Comparison of ENCODE assay signal across 17 cellular contexts in genomic region chr2:55502590-55503141, GRCh38. TPM values are rescaled to one million over a fixed set of nuclear protein-coding genes. Genes with fewer than 3 reads are reported as not detected.
DNase-seq lines count a peak whose midpoint lies in the region; ATAC-seq, FAIRE-seq and TF ChIP-seq lines count a peak whose summit lies in the region.
"Had no signal": no experiment of that assay in that cellular context is flagged by ENCODE, and none has a peak within 500 bp of the region (broad histone marks: within the 10 kb centered on the region; RNA-seq: fewer than 3 reads in every experiment).

No MANE protein-coding gene starts in this region.

- H3K79me2 ChIP-seq in Loucy (ENCODE audit: insufficient read depth, low read length) (no peaks in the 10 kb centered on the region), H1 (ENCODE audit: control insufficient read depth in 1 of 2, insufficient read depth in 2 of 2, low read length in 2 of 2) (no peaks in the 10 kb centered on the region)

- H3K9me3 ChIP-seq in heart left ventricle (no peaks in the 10 kb centered on the region), Loucy (ENCODE audit: insufficient read depth, low read depth, low read length) (no peaks in the 10 kb centered on the region), H1 (ENCODE audit: insufficient read depth in 2 of 2, low read depth in 1 of 2, low read length in 1 of 2) (no peaks in the 10 kb centered on the region), neuronal stem cell (replicated peaks in 1 of 2; ENCODE audit: control insufficient read depth in 2 of 2, insufficient read depth in 1 of 2, low read depth in 1 of 2, low read length in 2 of 2) (no peaks in the 10 kb centered on the region)
- H3K9me3 ChIP-seq: BLaER1, HAP-1 had no signal

- no peaks in the 10 kb centered on the region for H3F3A ChIP-seq in Loucy (ENCODE audit: low read depth)

- 0 out of 2 replicates have a peak overlapping the region, but pooled peaks have one; percentile 41 for H2AFZ ChIP-seq in Loucy (ENCODE audit: low read length)
- 0 out of 2 replicates have a peak overlapping the region, but pooled peaks have one; percentile 11 for H2AFZ ChIP-seq in H1 (ENCODE audit: low read length)
- peak overlapping the region; percentile 42 for H2AFZ ChIP-seq in neuronal stem cell (ENCODE audit: low read length)

- H2BK20ac ChIP-seq in H1 (ENCODE audit: low read length) = no peak overlapping the region

- H3K14ac ChIP-seq in H1 (ENCODE audit: insufficient read length) (no peak overlapping the region), neuronal stem cell (ENCODE audit: low read length) (no peak overlapping the region)

- H3K79me1 ChIP-seq in H1 (ENCODE audit: low read depth, low read length) = no peaks in the 10 kb centered on the region
- H3K79me1 ChIP-seq in neuronal stem cell (ENCODE audit: low read depth, low read length) = no peaks in the 10 kb centered on the region

- H2BK5ac ChIP-seq in H1 (ENCODE audit: low read depth, low read length) = no peak overlapping the region
- no peak overlapping the region for H2BK5ac ChIP-seq in neuronal stem cell (ENCODE audit: low read length)

- no peak overlapping the region for H3K23ac ChIP-seq in H1 (ENCODE audit: insufficient read length)
- no peak overlapping the region for H3K23ac ChIP-seq in neuronal stem cell (ENCODE audit: low read depth, low read length, poor library complexity)

- POLR2A ChIA-PET in H1 (lab: Charles Lee; ENCODE audit: partially characterized antibody) = no interaction called here

- H3K18ac ChIP-seq in H1 (ENCODE audit: extremely low read depth, low read length) (no peak overlapping the region), neuronal stem cell (ENCODE audit: low read length) (no peak overlapping the region)

- H3K4me3 ChIP-seq in heart left ventricle = no peak overlapping the region
- no peak overlapping the region for H3K4me3 ChIP-seq in Loucy (ENCODE audit: low read length, poor library complexity, severe bottlenecking)
- no peak overlapping the region for H3K4me3 ChIP-seq in H1 (ENCODE audit: extremely low read depth in 1 of 4, insufficient read depth in 2 of 4, low read depth in 3 of 4, low read length in 4 of 4)
- H3K4me3 ChIP-seq in neuronal stem cell (ENCODE audit: low read length in 2 of 2) = no peak overlapping the region
- H3K4me3 ChIP-seq: BLaER1, HAP-1 had no signal

- TF ChIP-seq CTCF in heart left ventricle (IDR thresholded peaks at IDR 0.05) = no peak
- TF ChIP-seq CTCF in Loucy (conservative IDR thresholded peaks at IDR 0.05; ENCODE audit: low read length) = no peak
- no peak for TF ChIP-seq CTCF in H1 (IDR thresholded peaks at IDR 0.05; ENCODE audit: control extremely low read depth in 1 of 3, insufficient read depth in 1 of 3, low read depth in 1 of 3, low read length in 3 of 3)

- TF ChIP-seq POLR2A in heart left ventricle (IDR thresholded peaks at IDR 0.05) (no peak), H1 (IDR thresholded peaks at IDR 0.05; ENCODE audit: control extremely low read depth in 1 of 2, low read depth in 2 of 2, low read length in 2 of 2) (no peak)

- H4K91ac ChIP-seq in H1 (replicated peaks; ENCODE audit: insufficient read length, low read length) = no peak overlapping the region
- no peak overlapping the region for H4K91ac ChIP-seq in neuronal stem cell (ENCODE audit: low read depth, low read length, poor library complexity)

- no peak for TF ChIP-seq EP300 in H1 (IDR thresholded peaks at IDR 0.05; ENCODE audit: borderline replicate concordance in 1 of 2, low read depth in 2 of 2, low read length in 2 of 2)

- H3K36me3 ChIP-seq in heart left ventricle (no peaks in the 10 kb centered on the region), Loucy (ENCODE audit: insufficient read depth, low read length) (no peaks in the 10 kb centered on the region), H1 (ENCODE audit: control insufficient read depth in 2 of 4, insufficient read depth in 4 of 4, low read length in 3 of 4) (no peaks in the 10 kb centered on the region), neuronal stem cell (replicated peaks in 1 of 2; ENCODE audit: control insufficient read depth in 2 of 2, insufficient read depth in 2 of 2, low read length in 2 of 2) (no peaks in the 10 kb centered on the region)
- H3K36me3 ChIP-seq: BLaER1, HAP-1 had no signal

- CTCF ChIA-PET in H1 (lab: Charles Lee; ENCODE audit: partially characterized antibody) = interaction anchor here (1.0 to 2.8 kb wide), 2 partner anchors 10 to 71 kb away, joined by 3 to 7 read pairs; no protein-coding TSS in a partner anchor

- H4K20me1 ChIP-seq in Loucy (ENCODE audit: insufficient read depth, low read length, poor library complexity, severe bottlenecking) (no peaks in the 10 kb centered on the region), H1 (replicated peaks in 1 of 2; ENCODE audit: control insufficient read depth in 1 of 2, insufficient read depth in 2 of 2, low read length in 2 of 2) (no peaks in the 10 kb centered on the region)
- H4K20me1 ChIP-seq: BLaER1 had no signal

- H2BK120ac ChIP-seq in H1 (replicated peaks; ENCODE audit: low read depth, low read length) (no peak overlapping the region), neuronal stem cell (ENCODE audit: low read depth, low read length) (no peak overlapping the region)

- H4K8ac ChIP-seq in H1 (ENCODE audit: extremely low read depth, insufficient read depth, low read length) = no peak overlapping the region
- no peak overlapping the region for H4K8ac ChIP-seq in neuronal stem cell (ENCODE audit: low read depth, low read length)

- H2BK12ac ChIP-seq in H1 (ENCODE audit: low read depth, low read length) (no peak overlapping the region), neuronal stem cell (ENCODE audit: low read length) (no peak overlapping the region)

- 86 to 93% (median 90%) methylated on average over 9 of the region's 9 CpGs for WGBS in heart left ventricle, 4 donors
- 87% methylated on average over 9 of the region's 9 CpGs; no CpG with 5 or more reads in 1 of the 2 experiments for WGBS in H1 (ENCODE audit: extremely low coverage in 1 of 2, insufficient coverage in 1 of 2, insufficient read length in 1 of 2, insufficient replicate concordance in 2 of 2, low coverage in 1 of 2, low lambda C conversion rate in 2 of 2, missing lambda C conversion rate in 1 of 2), 2 experiments
- WGBS in neuronal stem cell (ENCODE audit: extremely low coverage in 2 of 2, insufficient read length in 2 of 2, insufficient replicate concordance in 1 of 2), 2 donors = no CpG with 5 or more reads among the region's 9 CpGs

- H2AK5ac ChIP-seq in H1 (ENCODE audit: low read depth, low read length) = no peak overlapping the region
- no peak overlapping the region for H2AK5ac ChIP-seq in neuronal stem cell (ENCODE audit: low read depth, low read length)

- H2BK15ac ChIP-seq in H1 (ENCODE audit: low read length) (no peak overlapping the region), neuronal stem cell (ENCODE audit: low read length) (no peak overlapping the region)

- H3K23me2 ChIP-seq in H1 (ENCODE audit: low read depth, low read length) = no peaks in the 10 kb centered on the region

- no peaks in the 10 kb centered on the region for H3K4me1 ChIP-seq in heart left ventricle
- no peaks in the 10 kb centered on the region for H3K4me1 ChIP-seq in Loucy (ENCODE audit: insufficient read depth, low read length, poor library complexity, severe bottlenecking)
- no peaks in the 10 kb centered on the region for H3K4me1 ChIP-seq in H1 (replicated peaks in 1 of 4; ENCODE audit: control insufficient read depth in 3 of 4, insufficient read depth in 4 of 4, low read length in 3 of 4)
- no peaks in the 10 kb centered on the region for H3K4me1 ChIP-seq in neuronal stem cell (ENCODE audit: control insufficient read depth in 2 of 2, insufficient read depth in 1 of 2, low read depth in 1 of 2, low read length in 2 of 2)
- H3K4me1 ChIP-seq: BLaER1 had no signal

- H4K5ac ChIP-seq in H1 (ENCODE audit: insufficient read length, low read depth, low read length) = no peak overlapping the region

- no peak overlapping the region for H3K27ac ChIP-seq in heart left ventricle
- no peak overlapping the region for H3K27ac ChIP-seq in H1 (ENCODE audit: low read depth, low read length)
- no peak overlapping the region for H3K27ac ChIP-seq in neuronal stem cell (replicated peaks; ENCODE audit: low read length)
- H3K27ac ChIP-seq: BLaER1 had no signal

- no peak overlapping the region for H3K56ac ChIP-seq in H1 (replicated peaks; ENCODE audit: insufficient read length, low read depth, low read length)

- DNase-seq in heart left ventricle (no peak), Right ventricle myocardium superior (no peak), H1 (ENCODE audit: low read depth in 1 of 2, low spot score in 2 of 2) (no peak), neuronal stem cell (ENCODE audit: low spot score) (no peak), SKM-1 treated with dmso at 0.1 percent for 144 hours (lab: John Stamatoyannopoulos, UW; ENCODE audit: unreplicated experiment) (no peak), NCI-H524 (lab: John Stamatoyannopoulos, UW) (no peak)
- DNase-seq: 8988T; Calu3; CD4-positive, alpha-beta memory T cell; DMS79 treated with DMSO at 0.1 percent for 48 hours; GF-D8; GOT3 had no signal

- intact Hi-C loops in heart left ventricle (cut with DNase I) (no loop called here), Right ventricle myocardium superior (cut with DNase I) (no loop called here)

- ATAC-seq in heart left ventricle (peak in 3 of 4 donors; percentile 26 to 64 (median 33)), Right ventricle myocardium superior (ENCODE audit: poor library complexity) (no peak), HG02610 (IDR thresholded peaks at IDR 0.05; ENCODE audit: unreplicated experiment) (no peak)

- no peak for TF ChIP-seq RAD21 in H1 (IDR thresholded peaks at IDR 0.05 in 1 of 2, conservative IDR thresholded peaks at IDR 0.05 in 1 of 2; ENCODE audit: low read depth in 2 of 2, low read length in 2 of 2)

- FAIRE-seq in H1 (lab: Jason Lieb, UNC) = no peak
- FAIRE-seq: HTR-8/SVneo had no signal

- H3K4me2 ChIP-seq in Loucy (ENCODE audit: low read depth, low read length, poor library complexity, severe bottlenecking) (no peak overlapping the region), H1 (ENCODE audit: insufficient read depth in 1 of 2, low read depth in 2 of 2, low read length in 2 of 2) (no peak overlapping the region), neuronal stem cell (ENCODE audit: insufficient read depth, low read length, poor library complexity, severe bottlenecking) (no peak overlapping the region)
- H3K4me2 ChIP-seq: BLaER1 had no signal

- no peak overlapping the region for H3K4ac ChIP-seq in H1 (replicated peaks; ENCODE audit: insufficient read length, low read depth, low read length)
- H3K4ac ChIP-seq in neuronal stem cell (ENCODE audit: low read length) = no peak overlapping the region

- H3K9ac ChIP-seq in Loucy (ENCODE audit: low read depth, low read length, poor library complexity, severe bottlenecking) = no peak overlapping the region
- no peak overlapping the region for H3K9ac ChIP-seq in H1 (replicated peaks in 1 of 4; ENCODE audit: extremely low read depth in 1 of 4, low read depth in 3 of 4, low read length in 3 of 4)
- no peak overlapping the region for H3K9ac ChIP-seq in neuronal stem cell (ENCODE audit: low read depth, low read length, poor library complexity)
- H3K9ac ChIP-seq: BLaER1 had no signal

- H3K27me3 ChIP-seq in heart left ventricle = no peaks in the 10 kb centered on the region
- H3K27me3 ChIP-seq in Loucy (ENCODE audit: insufficient read depth, low read length, poor library complexity, severe bottlenecking) = no peaks in the 10 kb centered on the region
- H3K27me3 ChIP-seq in H1 (replicated peaks in 1 of 4; ENCODE audit: control insufficient read depth in 3 of 4, extremely low read depth in 1 of 4, insufficient read depth in 3 of 4, low read length in 3 of 4) = no peaks in the 10 kb centered on the region
- H3K27me3 ChIP-seq in neuronal stem cell (ENCODE audit: control insufficient read depth in 3 of 3, insufficient read depth in 3 of 3, low read depth in 1 of 3, low read length in 3 of 3) = no peaks in the 10 kb centered on the region
- H3K27me3 ChIP-seq: BLaER1 had no signal

- no peaks in the 10 kb centered on the region for H3K9me2 ChIP-seq in Loucy (replicated peaks; ENCODE audit: low read depth, low read length)

RNA-seq across cellular contexts. Expression of gene CFAP36, which starts 16.9 kb away (rescaled TPM):
- 10 to 100 TPM; 14.2 to 31.8 (median 21.0) TPM for total RNA-seq in heart left ventricle
- polyA plus RNA-seq in heart left ventricle = 10 to 100 TPM; 25.1 to 35.7 TPM
- total RNA-seq in Right ventricle myocardium superior = 19.8 TPM
- total RNA-seq in H1 (2021; fragmentation: NEBNext Ultra II Directional; extraction: Animal tissue kit (Norgen Biotek cat#: 25700)) = 18.7 and 19.9 TPM in 2 replicates
- 3.2 and 4.4 TPM in 2 replicates for polyA plus RNA-seq in H1 (2011; rRNA removed)
- polyA plus RNA-seq in H1 (2011; cell fraction: cytosol; rRNA removed) = 9.9 TPM
- polyA plus RNA-seq in H1 (2011; cell fraction: nucleus; rRNA removed) = 5.2 TPM
- polyA plus RNA-seq in H1 (2012, experiment 1 of 2) = 15.8 to 25.2 TPM (median 18.3 TPM) in 4 replicates
- 2.6 TPM for polyA plus RNA-seq in H1 (2012, experiment 2 of 2)
- polyA plus RNA-seq in H1 (2013, experiment 1 of 2) = 21.9 TPM
- 23.3 TPM for polyA plus RNA-seq in H1 (2013, experiment 2 of 2)
- polyA minus RNA-seq in H1 (2011; rRNA and poly(A)+ RNA removed) = 3.2 and 4.4 TPM in 2 replicates
- polyA minus RNA-seq in H1 (2011; cell fraction: cytosol; rRNA and poly(A)+ RNA removed) = 4.4 TPM
- 5.2 TPM for polyA minus RNA-seq in H1 (2011; cell fraction: nucleus; rRNA and poly(A)+ RNA removed)
- 58.4 TPM for polyA plus RNA-seq in neuronal stem cell (2013, experiment 1 of 2)
- polyA plus RNA-seq in neuronal stem cell (2013, experiment 2 of 2) = 63.5 TPM

Comparison
In these comparisons a context has a peak if more than half of its experiments do, and no peak if none do; other contexts are left out.
1. ATAC-seq: peak in heart left ventricle (3 of 4); none in Right ventricle myocardium superior (single experiment) and HG02610 (single experiment).
2. Peak in every context shown above with its lines, with median percentiles within 50 percentile points of each other: H2AFZ ChIP-seq.